ENCODE assay signal across 9 cellular contexts in genomic region chr9:99868845-99869244, GRCh38. TPM values are rescaled to one million over a fixed set of nuclear protein-coding genes. Genes with fewer than 3 reads are reported as not detected.
DNase-seq lines count a peak whose midpoint lies in the region; ATAC-seq, FAIRE-seq and TF ChIP-seq lines count a peak whose summit lies in the region.
"Had no signal": no experiment of that assay in that cellular context is flagged by ENCODE, and none has a peak within 500 bp of the region (broad histone marks: within the 10 kb centered on the region; RNA-seq: fewer than 3 reads in every experiment).

No MANE protein-coding gene starts in this region.

- CTCF ChIA-PET in activated CD4-positive, alpha-beta T cell treated with anti-CD3 and anti-CD28 coated beads for 36 hours (lab: Charles Lee): interaction anchor here (0.6 to 1.2 kb wide), 3 partner anchors 37 to 161 kb away, joined by 3 read pairs; no protein-coding TSS in a partner anchor
- CTCF ChIA-PET in H1 (lab: Charles Lee; ENCODE audit: partially characterized antibody): interaction anchor here (11.1 kb wide), 1 partner anchor 12 kb away, joined by 51 read pairs; no protein-coding TSS in a partner anchor

- no peak overlapping the region for H2BK15ac ChIP-seq in H1 (ENCODE audit: low read length)

- H3K9me3 ChIP-seq in H1 (ENCODE audit: insufficient read depth in 2 of 2, low read depth in 1 of 2, low read length in 1 of 2): no peaks in the 10 kb centered on the region
- H3K9me3 ChIP-seq: psoas muscle had no signal

- FAIRE-seq in H1 (lab: Jason Lieb, UNC): no peak

- no peak for TF ChIP-seq RAD21 in H1 (IDR thresholded peaks at IDR 0.05 in 1 of 2, conservative IDR thresholded peaks at IDR 0.05 in 1 of 2; ENCODE audit: low read depth in 2 of 2, low read length in 2 of 2)

- no peak overlapping the region for H3K4ac ChIP-seq in H1 (replicated peaks; ENCODE audit: insufficient read length, low read depth, low read length)

- H3K4me1 Mint-ChIP-seq in activated CD4-positive, alpha-beta T cell treated with anti-CD3 and anti-CD28 coated beads for 36 hours: peaks cover 23% of the 10 kb centered on the region

- H3K36me3 ChIP-seq in H1 (ENCODE audit: control insufficient read depth in 2 of 4, insufficient read depth in 4 of 4, low read length in 3 of 4): no peaks in the 10 kb centered on the region

- H2BK120ac ChIP-seq in H1 (replicated peaks; ENCODE audit: low read depth, low read length): no peak overlapping the region

- no peak overlapping the region for H3K4me2 ChIP-seq in H1 (ENCODE audit: insufficient read depth in 1 of 2, low read depth in 2 of 2, low read length in 2 of 2)

- H3K9me3 Mint-ChIP-seq in activated CD4-positive, alpha-beta T cell treated with anti-CD3 and anti-CD28 coated beads for 36 hours (ENCODE audit: low read depth): no peaks in the 10 kb centered on the region

- TF ChIP-seq CTCF in H1 (IDR thresholded peaks at IDR 0.05; ENCODE audit: control extremely low read depth in 1 of 3, insufficient read depth in 1 of 3, low read depth in 1 of 3, low read length in 3 of 3): no peak

- no peak overlapping the region for H4K91ac ChIP-seq in H1 (replicated peaks; ENCODE audit: insufficient read length, low read length)

- 0 out of 7 replicates have a peak, but pooled peaks cover 0 to 3% (median 0%) of the 10 kb centered on the region in 4 experiments for H3K4me1 ChIP-seq in H1 (replicated peaks in 1 of 4; ENCODE audit: control insufficient read depth in 3 of 4, insufficient read depth in 4 of 4, low read length in 3 of 4)
- H3K4me1 ChIP-seq: psoas muscle had no signal

- H3K56ac ChIP-seq in H1 (replicated peaks; ENCODE audit: insufficient read length, low read depth, low read length): no peak overlapping the region

- no peak overlapping the region for H3K27ac ChIP-seq in H1 (ENCODE audit: low read depth, low read length)
- H3K27ac ChIP-seq: psoas muscle had no signal

- no peak overlapping the region for H3K18ac ChIP-seq in H1 (ENCODE audit: extremely low read depth, low read length)

- POLR2A ChIA-PET in activated CD4-positive, alpha-beta T cell treated with anti-CD3 and anti-CD28 coated beads for 36 hours (lab: Charles Lee): no interaction called here
- POLR2A ChIA-PET in H1 (lab: Charles Lee; ENCODE audit: partially characterized antibody): interaction anchor here (0.6 kb wide), 1 partner anchor 548 kb away, joined by 4 read pairs; no protein-coding TSS in a partner anchor

- H4K8ac ChIP-seq in H1 (ENCODE audit: extremely low read depth, insufficient read depth, low read length): no peak overlapping the region

- 0 out of 2 replicates have a peak overlapping the region, but pooled peaks have one; percentile 9 for H2AFZ ChIP-seq in H1 (ENCODE audit: low read length)

- no peak for TF ChIP-seq POLR2A in H1 (IDR thresholded peaks at IDR 0.05; ENCODE audit: control extremely low read depth in 1 of 2, low read depth in 2 of 2, low read length in 2 of 2)

- peaks cover 4% of the 10 kb centered on the region for H3K36me3 Mint-ChIP-seq in activated CD4-positive, alpha-beta T cell treated with anti-CD3 and anti-CD28 coated beads for 36 hours (ENCODE audit: low read depth)

- 97% methylated on average over 2 of the region's 2 CpGs; no CpG with 5 or more reads in 1 of the 2 experiments for WGBS in H1 (ENCODE audit: extremely low coverage in 1 of 2, insufficient coverage in 1 of 2, insufficient read length in 1 of 2, insufficient replicate concordance in 2 of 2, low coverage in 1 of 2, low lambda C conversion rate in 2 of 2, missing lambda C conversion rate in 1 of 2), 2 experiments

- H3K27me3 ChIP-seq in H1 (replicated peaks in 1 of 4; ENCODE audit: control insufficient read depth in 3 of 4, extremely low read depth in 1 of 4, insufficient read depth in 3 of 4, low read length in 3 of 4): no peaks in the 10 kb centered on the region

- peak overlapping the region; percentile 73; the same call in 1 of the 2 replicates for H2BK20ac ChIP-seq in H1 (ENCODE audit: low read length)

- no peak overlapping the region for H2AK5ac ChIP-seq in H1 (ENCODE audit: low read depth, low read length)

- no peak overlapping the region for H2BK12ac ChIP-seq in H1 (ENCODE audit: low read depth, low read length)

- H3K4me3 Mint-ChIP-seq in activated CD4-positive, alpha-beta T cell treated with anti-CD3 and anti-CD28 coated beads for 36 hours: no peak overlapping the region

- no peaks in the 10 kb centered on the region for H3K27me3 Mint-ChIP-seq in activated CD4-positive, alpha-beta T cell treated with anti-CD3 and anti-CD28 coated beads for 36 hours

- no peak overlapping the region for H4K5ac ChIP-seq in H1 (ENCODE audit: insufficient read length, low read depth, low read length)

- H3K23ac ChIP-seq in H1 (ENCODE audit: insufficient read length): no peak overlapping the region

- H3K79me1 ChIP-seq in H1 (ENCODE audit: low read depth, low read length): no peaks in the 10 kb centered on the region

- no peak overlapping the region for H3K9ac ChIP-seq in H1 (replicated peaks in 1 of 4; ENCODE audit: extremely low read depth in 1 of 4, low read depth in 3 of 4, low read length in 3 of 4)

- H3K14ac ChIP-seq in H1 (ENCODE audit: insufficient read length): no peak overlapping the region

- H4K20me1 ChIP-seq in H1 (replicated peaks in 1 of 2; ENCODE audit: control insufficient read depth in 1 of 2, insufficient read depth in 2 of 2, low read length in 2 of 2): no peaks in the 10 kb centered on the region

- no peak overlapping the region for H3K27ac Mint-ChIP-seq in activated CD4-positive, alpha-beta T cell treated with anti-CD3 and anti-CD28 coated beads for 36 hours

- no peak overlapping the region for H3K4me3 ChIP-seq in H1 (ENCODE audit: extremely low read depth in 1 of 4, insufficient read depth in 2 of 4, low read depth in 3 of 4, low read length in 4 of 4)
- H3K4me3 ChIP-seq: psoas muscle had no signal

- no peak for DNase-seq in activated CD4-positive, alpha-beta T cell treated with anti-CD3 and anti-CD28 coated beads for 36 hours
- DNase-seq in activated CD4-positive, alpha-beta T cell treated with anti-CD3 and anti-CD28 coated beads for 1 hour: no peak
- no peak for DNase-seq in H1 (ENCODE audit: low read depth in 1 of 2, low spot score in 2 of 2)
- no peak for DNase-seq in stimulated activated CD4-positive, alpha-beta T cell treated with anti-CD3 and anti-CD28 coated beads, Interleukin-15, amount 100 ng/mL, for 24 hours
- DNase-seq in NCI-H748 (lab: John Stamatoyannopoulos, UW; ENCODE audit: unreplicated experiment): no peak
- DNase-seq in NOMO-1 treated with DMSO at 0.1 percent for 48 hours (lab: John Stamatoyannopoulos, UW; ENCODE audit: unreplicated experiment): no peak
- DNase-seq: psoas muscle had no signal

- ATAC-seq in activated CD4-positive, alpha-beta T cell treated with anti-CD3 and anti-CD28 coated beads for 36 hours: peak; percentile 31
- ATAC-seq in GM21529 (IDR thresholded peaks at IDR 0.05; ENCODE audit: unreplicated experiment) (peak; percentile 77), HG03378 (IDR thresholded peaks at IDR 0.05; ENCODE audit: unreplicated experiment) (peak; percentile 68)

- no peak for TF ChIP-seq EP300 in H1 (IDR thresholded peaks at IDR 0.05; ENCODE audit: borderline replicate concordance in 1 of 2, low read depth in 2 of 2, low read length in 2 of 2)

- H3K79me2 ChIP-seq in H1 (ENCODE audit: control insufficient read depth in 1 of 2, insufficient read depth in 2 of 2, low read length in 2 of 2): no peaks in the 10 kb centered on the region

- intact Hi-C loops in activated CD4-positive, alpha-beta T cell treated with anti-CD3 and anti-CD28 coated beads for 36 hours (cut with DNase I, micrococcal nuclease): no loop called here

- no peak overlapping the region for H2BK5ac ChIP-seq in H1 (ENCODE audit: low read depth, low read length)

- H3K23me2 ChIP-seq in H1 (ENCODE audit: low read depth, low read length): no peaks in the 10 kb centered on the region; the same call in 1 of the 2 replicates

TF ChIP-seq in H1, 55 proteins besides CTCF, POLR2A, EP300 and RAD21 (continues in another document):
- TF ChIP-seq KDM1A (IDR thresholded peaks at IDR 0.05; ENCODE audit: borderline replicate concordance, low read length) (no peak), USF2 (IDR thresholded peaks at IDR 0.05; ENCODE audit: low read length) (no peak), SP2 (IDR thresholded peaks at IDR 0.05; ENCODE audit: low read length) (no peak), NANOG (IDR thresholded peaks at IDR 0.05; ENCODE audit: insufficient read depth, low read depth, low read length, poor library complexity, severe bottlenecking) (no peak), FOSL1 (IDR thresholded peaks at IDR 0.05; ENCODE audit: insufficient read depth, low read depth, low read length) (no peak)

RNA-seq across cellular contexts. Expression of gene STX17, which starts 37.6 kb away (rescaled TPM):
- 10 to 100 TPM; 32.8 to 35.2 TPM for total RNA-seq in activated CD4-positive, alpha-beta T cell treated with anti-CD3 and anti-CD28 coated beads for 36 hours
- 16.3 TPM in 2 replicates for total RNA-seq in H1 (2021; fragmentation: NEBNext Ultra II Directional; extraction: Animal tissue kit (Norgen Biotek cat#: 25700))
- 4.3 and 4.5 TPM in 2 replicates for polyA plus RNA-seq in H1 (2011; rRNA removed)
- polyA plus RNA-seq in H1 (2011; cell fraction: cytosol; rRNA removed): 5.9 TPM
- 4.8 TPM for polyA plus RNA-seq in H1 (2011; cell fraction: nucleus; rRNA removed)
- 5.4 to 8.7 TPM (median 7.6 TPM) in 4 replicates for polyA plus RNA-seq in H1 (2012, experiment 1 of 2)
- 0.62 TPM for polyA plus RNA-seq in H1 (2012, experiment 2 of 2)
- 10.5 TPM for polyA plus RNA-seq in H1 (2013, experiment 1 of 2)
- 10.1 TPM for polyA plus RNA-seq in H1 (2013, experiment 2 of 2)
- polyA minus RNA-seq in H1 (2011; rRNA and poly(A)+ RNA removed): 11.2 and 11.3 TPM in 2 replicates
- polyA minus RNA-seq in H1 (2011; cell fraction: cytosol; rRNA and poly(A)+ RNA removed): 8.7 TPM
- 17.1 TPM for polyA minus RNA-seq in H1 (2011; cell fraction: nucleus; rRNA and poly(A)+ RNA removed)

RNA-seq across cellular contexts. Expression of gene NR4A3, which starts 47.2 kb away (rescaled TPM):
- total RNA-seq in activated CD4-positive, alpha-beta T cell treated with anti-CD3 and anti-CD28 coated beads for 36 hours: 10 to 100 TPM; 26.7 to 27.5 TPM
- 0.23 and 0.30 TPM in 2 replicates for total RNA-seq in H1 (2021; fragmentation: NEBNext Ultra II Directional; extraction: Animal tissue kit (Norgen Biotek cat#: 25700))
- 0.05 and 0.06 TPM in 2 replicates for polyA plus RNA-seq in H1 (2011; rRNA removed)
- 0.05 TPM for polyA plus RNA-seq in H1 (2011; cell fraction: cytosol; rRNA removed)
- 0.23 TPM for polyA plus RNA-seq in H1 (2011; cell fraction: nucleus; rRNA removed)
- polyA plus RNA-seq in H1 (2012, experiment 1 of 2): 0.04 to 0.11 TPM (median 0.07 TPM) in 4 replicates
- polyA plus RNA-seq in H1 (2012, experiment 2 of 2): 0.04 TPM
- polyA plus RNA-seq in H1 (2013, experiment 1 of 2): 0.14 TPM
- polyA plus RNA-seq in H1 (2013, experiment 2 of 2): 0.13 TPM
- 0.16 TPM in 1 of 2 replicates, not detected in the other for polyA minus RNA-seq in H1 (2011; rRNA and poly(A)+ RNA removed)
- 0.29 TPM for polyA minus RNA-seq in H1 (2011; cell fraction: cytosol; rRNA and poly(A)+ RNA removed)
- 0.30 TPM for polyA minus RNA-seq in H1 (2011; cell fraction: nucleus; rRNA and poly(A)+ RNA removed)

Comparison
In these comparisons a context has a peak if more than half of its experiments do, and no peak if none do; other contexts are left out.
1. RNA of gene NR4A3, which starts 47.2 kb away (total RNA-seq): 26.7 to 27.5 TPM in activated CD4-positive, alpha-beta T cell treated with anti-CD3 and anti-CD28 coated beads for 36 hours; 0.23 to 0.30 TPM in H1; every median in the first group is over 10 times any median in the second.
2. Peak in every context shown above with its lines, with median percentiles within 50 percentile points of each other: ATAC-seq.